Comparison of ENCODE assay signal across 1 cellular context in genomic region chr5:157744055-157745011, GRCh38.
A peak's percentile ranks its signal among the peaks of the same experiment; 100 is the strongest.
TF ChIP-seq lines count a peak whose summit lies in the region.

No MANE protein-coding gene starts in this region.

TF ChIP-seq in H1, 55 proteins besides CTCF, POLR2A, EP300 and RAD21 (continued from another document):
- TF ChIP-seq ATF2 (IDR thresholded peaks at IDR 0.05; ENCODE audit: low read length) (no peak), HDAC2 (IDR thresholded peaks at IDR 0.05; ENCODE audit: borderline replicate concordance in 1 of 2, low read depth in 2 of 2, low read length in 2 of 2) (peak in 1 of 2 experiments; percentile 41; a peak in 1 of 4 replicates), CHD7 (IDR thresholded peaks at IDR 0.05; ENCODE audit: insufficient replicate concordance, low read length) (no peak), SUZ12 (IDR thresholded peaks at IDR 0.05; ENCODE audit: low read length) (peak; percentile 23; the same call in 1 of the 2 replicates), BRCA1 (IDR thresholded peaks at IDR 0.05; ENCODE audit: low read depth, low read length) (no peak), GABPA (IDR thresholded peaks at IDR 0.05; ENCODE audit: borderline replicate concordance, insufficient read depth, low read length) (no peak), SIN3A (conservative IDR thresholded peaks at IDR 0.05 in 1 of 2, IDR thresholded peaks at IDR 0.05 in 1 of 2; ENCODE audit: low read depth in 1 of 2, low read length in 2 of 2) (no peak), CBX8 (IDR thresholded peaks at IDR 0.05; ENCODE audit: borderline replicate concordance, low read depth, low read length) (no peak), ATF3 (IDR thresholded peaks at IDR 0.05; ENCODE audit: insufficient read depth, low read depth, low read length) (no peak), KDM4A (IDR thresholded peaks at IDR 0.05; ENCODE audit: low read depth, low read length, severe bottlenecking) (peak; percentile 64), SRF (IDR thresholded peaks at IDR 0.05; ENCODE audit: low read depth, low read length) (no peak), CHD2 (IDR thresholded peaks at IDR 0.05; ENCODE audit: low read length) (no peak), EZH2 (IDR thresholded peaks at IDR 0.05; ENCODE audit: low read depth, low read length, severe bottlenecking) (no peak), MAX (IDR thresholded peaks at IDR 0.05) (no peak), POU5F1 (IDR thresholded peaks at IDR 0.05; ENCODE audit: low read depth, low read length) (no peak)
